In the genomic region with DNA sequence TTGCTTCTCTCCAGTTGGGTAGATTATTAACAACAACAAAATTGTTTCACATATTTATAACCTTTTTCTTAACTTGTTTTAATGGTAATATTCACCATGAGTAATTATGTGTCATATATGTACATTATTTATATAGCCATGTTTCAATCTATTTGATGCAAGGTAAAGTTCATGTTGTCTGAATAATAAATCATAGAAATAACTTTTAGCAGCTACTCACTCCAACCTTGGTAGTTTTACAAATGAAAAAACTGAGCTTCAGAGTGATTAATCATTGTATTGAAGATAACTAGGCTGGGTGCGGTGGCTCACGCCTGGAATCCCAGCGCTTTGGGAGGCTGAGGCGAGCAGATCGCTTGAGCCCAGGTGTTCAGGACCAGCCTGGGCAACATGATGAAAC, we compare ENCODE assay signal across 17 cellular contexts. TPM values are rescaled to one million over a fixed set of nuclear protein-coding genes. Genes with fewer than 3 reads are reported as not detected.
DNase-seq lines count a peak whose midpoint lies in the region; ATAC-seq and TF ChIP-seq lines count a peak whose summit lies in the region.
"Had no signal": no experiment of that assay in that cellular context is flagged by ENCODE, and none has a peak within 500 bp of the region (broad histone marks: within the 10 kb centered on the region; RNA-seq: fewer than 3 reads in every experiment).

No MANE protein-coding gene starts in this region.

- no peaks in the 10 kb centered on the region for H3K27me3 Mint-ChIP-seq in activated B cell treated with CpG ODN at 0.5 μM for 24 hours
- H3K27me3 Mint-ChIP-seq: CD4-positive, alpha-beta T cell had no signal

- POLR2A ChIA-PET in activated B cell treated with CpG ODN at 0.5 μM for 24 hours (lab: Charles Lee) (interaction anchor here (0.8 to 4.2 kb wide), 2 partner anchors 46 to 56 kb away, joined by 3 to 20 read pairs; a partner anchor contains a TSS), OCI-LY7 (lab: Charles Lee) (interaction anchor here (0.6 to 1.0 kb wide), 3 partner anchors 13 to 55 kb away, joined by 3 to 4 read pairs (median 3); no protein-coding TSS in a partner anchor)

- H3K9me3 ChIP-seq in smooth muscle cell (replicated peaks; ENCODE audit: low read depth): no peaks in the 10 kb centered on the region
- H3K9me3 ChIP-seq in thyroid gland: no peaks in the 10 kb centered on the region
- H3K9me3 ChIP-seq in OCI-LY7 (ENCODE audit: low read length): no peaks in the 10 kb centered on the region
- H3K9me3 ChIP-seq: A549, HAP-1 had no signal

- H3K4me3 Mint-ChIP-seq in activated B cell treated with CpG ODN at 0.5 μM for 24 hours: no peak overlapping the region
- H3K4me3 Mint-ChIP-seq: CD4-positive, alpha-beta T cell had no signal

- H3K9me2 ChIP-seq in OCI-LY7 (ENCODE audit: insufficient read depth, low read length): no peaks in the 10 kb centered on the region

- H2AFZ ChIP-seq in smooth muscle cell (ENCODE audit: low read depth): no peak overlapping the region
- H2AFZ ChIP-seq in OCI-LY7 (ENCODE audit: low read length): no peak overlapping the region
- H2AFZ ChIP-seq: PC-9 had no signal

- intact Hi-C loops in activated B cell treated with CpG ODN at 0.5 μM for 24 hours (cut with micrococcal nuclease) (no loop called here), thyroid gland (cut with DNase I) (loop anchor here (5.0 kb wide), 1 partner anchor 53 kb away; no protein-coding TSS in a partner anchor), OCI-LY7 (cut with micrococcal nuclease; ENCODE audit: unreplicated experiment) (loop anchor here (5.0 to 10.0 kb wide), 4 partner anchors 166 to 493 kb away; a partner anchor contains a TSS)

- 97% methylated on average over 5 of the region's 5 CpGs for WGBS in smooth muscle cell (ENCODE audit: low lambda C conversion rate)
- 94 to 99% methylated on average over 5 of the region's 5 CpGs for whole genome bisulfite sequencing in thyroid gland, 2 donors

- H3F3A ChIP-seq in smooth muscle cell (ENCODE audit: low read depth): peaks cover 5% of the 10 kb centered on the region

- DNase-seq in ELR (ENCODE audit: low read depth) (peak; percentile 19), activated B cell treated with CpG ODN at 0.5 μM for 24 hours (no peak), foreskin keratinocyte (peak in 1 of 2 donors; percentile 29), smooth muscle cell (lab: John Stamatoyannopoulos, UW; ENCODE audit: unreplicated experiment) (no peak), thyroid gland (no peak), OCI-LY7 (ENCODE audit: low spot score) (no peak), putamen (ENCODE audit: low spot score) (no peak)
- DNase-seq in stimulated activated CD4-positive, alpha-beta T cell treated with anti-CD3 and anti-CD28 coated beads, Interleukin-1b, Interleukin-23, amount 100 ng/mL, for 48 hours: no peak
- DNase-seq: Calu3; CD4-positive, alpha-beta T cell; NCI-H1436 treated with DMSO at 0.1 percent for 48 hours; NCI-H2081 treated with DMSO at 0.1 percent for 48 hours; NCI-H526; Right ventricle myocardium superior had no signal

- CTCF ChIA-PET in activated B cell treated with CpG ODN at 0.5 μM for 24 hours (lab: Charles Lee) (interaction anchor here (1.4 to 7.4 kb wide), 3 partner anchors 10 to 56 kb away, joined by 5 to 37 read pairs (median 8); no protein-coding TSS in a partner anchor), OCI-LY7 (lab: Charles Lee; ENCODE audit: unreplicated experiment) (no interaction called here)

- no peaks in the 10 kb centered on the region for H4K20me1 ChIP-seq in smooth muscle cell (ENCODE audit: low read depth)
- H4K20me1 ChIP-seq in OCI-LY7 (ENCODE audit: insufficient read depth, low read length): no peaks in the 10 kb centered on the region

- H3K4me1 Mint-ChIP-seq in activated B cell treated with CpG ODN at 0.5 μM for 24 hours: peaks cover 19% of the 10 kb centered on the region

- H3K27ac ChIP-seq in foreskin keratinocyte (no peak overlapping the region), smooth muscle cell (ENCODE audit: low read depth) (peak overlapping the region; percentile 67), thyroid gland (no peak overlapping the region), OCI-LY7 (ENCODE audit: low read depth, low read length, poor library complexity, severe bottlenecking) (no peak overlapping the region)
- H3K27ac ChIP-seq: A549, PC-9 had no signal

- no peaks in the 10 kb centered on the region for H3K27me3 ChIP-seq in foreskin keratinocyte
- H3K27me3 ChIP-seq in smooth muscle cell (ENCODE audit: low read depth): no peaks in the 10 kb centered on the region
- H3K27me3 ChIP-seq in thyroid gland: no peaks in the 10 kb centered on the region

- no TSS peak for BruUV-seq in OCI-LY7 (replicated peaks; lab: Mats Ljungman, UMichigan)

- peak overlapping the region; percentile 80 for H3K27ac Mint-ChIP-seq in activated B cell treated with CpG ODN at 0.5 μM for 24 hours
- H3K27ac Mint-ChIP-seq: CD4-positive, alpha-beta T cell had no signal

- H3K4me2 ChIP-seq in smooth muscle cell (no peak overlapping the region), OCI-LY7 (ENCODE audit: low read length) (no peak overlapping the region)
- H3K4me2 ChIP-seq: A549, PC-9 had no signal

- H3K79me2 ChIP-seq in smooth muscle cell (ENCODE audit: low read depth) (no peaks in the 10 kb centered on the region), OCI-LY7 (ENCODE audit: insufficient read depth, low read depth, low read length) (no peaks in the 10 kb centered on the region)

- no peak for ATAC-seq in activated B cell treated with CpG ODN at 0.5 μM for 24 hours (ENCODE audit: low read depth)
- peak; percentile 38 for ATAC-seq in foreskin keratinocyte

- TF ChIP-seq POLR2A in thyroid gland (IDR thresholded peaks at IDR 0.05): no peak

- H3K9ac ChIP-seq in smooth muscle cell (ENCODE audit: low read depth): no peak overlapping the region

- H3K4me3 ChIP-seq in smooth muscle cell (no peak overlapping the region), thyroid gland (replicated peaks in 1 of 3) (no peak overlapping the region), OCI-LY7 (ENCODE audit: low read depth, low read length, poor library complexity, severe bottlenecking) (no peak overlapping the region)
- H3K4me3 ChIP-seq: A549, HAP-1, PC-9 had no signal

- no peaks in the 10 kb centered on the region for H3K9me3 Mint-ChIP-seq in activated B cell treated with CpG ODN at 0.5 μM for 24 hours
- H3K9me3 Mint-ChIP-seq: CD4-positive, alpha-beta T cell had no signal

- H3K4me1 ChIP-seq in foreskin keratinocyte (peaks cover 25% of the 10 kb centered on the region), smooth muscle cell (ENCODE audit: low read depth) (no peaks in the 10 kb centered on the region), thyroid gland (no peaks in the 10 kb centered on the region), OCI-LY7 (ENCODE audit: insufficient read depth, low read length, poor library complexity, severe bottlenecking) (peaks cover 7% of the 10 kb centered on the region)

- no peak for TF ChIP-seq CTCF in activated B cell treated with CpG ODN at 0.5 μM for 24 hours (IDR thresholded peaks at IDR 0.05)
- TF ChIP-seq CTCF in foreskin keratinocyte (conservative IDR thresholded peaks at IDR 0.05): no peak
- no peak for TF ChIP-seq CTCF in smooth muscle cell (IDR thresholded peaks at IDR 0.05; ENCODE audit: borderline replicate concordance, insufficient read depth, poor library complexity, severe bottlenecking)
- TF ChIP-seq CTCF in thyroid gland (IDR thresholded peaks at IDR 0.05): no peak
- TF ChIP-seq CTCF in OCI-LY7 (conservative IDR thresholded peaks at IDR 0.05; ENCODE audit: low read length): no peak

- H3K36me3 Mint-ChIP-seq in activated B cell treated with CpG ODN at 0.5 μM for 24 hours (ENCODE audit: low read depth): peaks cover 50% of the 10 kb centered on the region

- H3K36me3 ChIP-seq in smooth muscle cell (ENCODE audit: low read depth) (no peaks in the 10 kb centered on the region), thyroid gland (no peaks in the 10 kb centered on the region), OCI-LY7 (ENCODE audit: insufficient read depth, low read length) (peaks cover 19% of the 10 kb centered on the region; the same call in 1 of the 2 replicates)
- H3K36me3 ChIP-seq: HAP-1 had no signal

RNA-seq across cellular contexts. Expression of a gene that starts 46.0 kb away (rescaled TPM):
- total RNA-seq in activated B cell treated with CpG ODN at 0.5 μM for 24 hours: 52.5 and 54.1 TPM in 2 replicates
- 29.6 and 34.2 TPM in 2 replicates for total RNA-seq in foreskin keratinocyte
- 24.2 and 29.6 TPM in 2 replicates for polyA plus RNA-seq in foreskin keratinocyte
- total RNA-seq in smooth muscle cell: 26.9 and 30.9 TPM in 2 replicates
- polyA plus RNA-seq in smooth muscle cell: 16.5 and 20.6 TPM in 2 replicates
- total RNA-seq in thyroid gland: 10 to 100 TPM; 19.5 to 24.8 (median 23.4) TPM
- total RNA-seq in OCI-LY7 (2014; rRNA removed; shearing (Covaris generic)): 56.9 and 83.9 TPM in 2 replicates
- 92.5 and 96.1 TPM in 2 replicates for total RNA-seq in OCI-LY7 (2022)
